8 cellular contexts compared by ENCODE assay signal in the genomic region with DNA sequence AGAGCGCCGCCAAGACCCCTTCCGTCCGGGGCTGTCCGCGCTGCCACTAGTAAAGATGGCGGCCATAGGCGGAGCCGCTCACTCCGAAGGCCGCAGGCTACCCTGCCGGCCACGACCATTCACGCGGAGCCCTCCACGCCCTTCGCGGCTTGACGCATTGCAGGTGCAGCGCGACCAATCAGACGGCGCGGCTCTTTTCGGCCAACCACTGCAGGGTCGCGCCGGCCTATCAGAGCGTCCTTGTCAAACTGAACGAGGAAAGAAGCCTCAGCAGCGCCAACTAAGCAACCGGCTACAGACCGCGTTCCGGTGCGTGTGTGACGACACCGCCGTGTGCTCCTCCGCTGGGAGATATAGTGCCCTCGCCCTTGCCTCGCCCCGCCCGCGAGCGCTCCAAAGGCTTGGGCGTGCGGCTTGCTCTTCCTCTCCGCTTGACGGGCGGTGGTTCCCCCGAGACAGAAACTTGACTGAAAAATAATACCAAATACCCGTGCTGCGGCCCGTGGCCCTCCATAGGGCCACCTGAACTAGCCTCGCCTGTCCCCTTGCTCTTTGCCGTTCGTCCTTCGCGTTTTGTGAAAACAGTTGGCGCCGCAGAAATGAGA. TPM values are rescaled to one million over a fixed set of nuclear protein-coding genes. Genes with fewer than 3 reads are reported as not detected.
DNase-seq lines count a peak whose midpoint lies in the region; TF ChIP-seq lines count a peak whose summit lies in the region.

No MANE protein-coding gene starts in this region.

- peaks cover 22% of the 10 kb centered on the region for H3K4me1 ChIP-seq in Caco-2

- no TSS peak for BruUV-seq in Caco-2 (replicated peaks; lab: Mats Ljungman, UMichigan)

- DNase-seq in Caco-2 = peak; percentile 99
- DNase-seq in GM20000 (ENCODE audit: low spot score) = peak; percentile 94
- peak; percentile 96 for DNase-seq in HT-29 (ENCODE audit: low spot score)
- peak; percentile 99 for DNase-seq in NOMO-1 treated with DMSO at 0.1 percent for 48 hours (lab: John Stamatoyannopoulos, UW; ENCODE audit: unreplicated experiment)
- DNase-seq in activated CD8-positive, alpha-beta memory T cell treated with anti-CD3 and anti-CD28 coated beads, Interleukin-2, amount 50 U/mL, for 1 hour (ENCODE audit: extremely low read depth) = peak; percentile 92
- peak; percentile 91 for DNase-seq in epidermal melanocyte (ENCODE audit: insufficient read length, low spot score)
- DNase-seq in midbrain (lab: John Stamatoyannopoulos, UW) = peak; percentile 99
- peak; percentile 95 to 97 for DNase-seq in stimulated activated CD8-positive, alpha-beta memory T cell treated with anti-CD3 and anti-CD28 coated beads, Interleukin-2, amount 100 ng/mL, for 1 hour (ENCODE audit: low read depth in 2 of 2)

- H3K27me3 Mint-ChIP-seq in Caco-2 (ENCODE audit: insufficient read depth, unreplicated experiment) = no peaks in the 10 kb centered on the region

- no peaks in the 10 kb centered on the region for H3K27me3 ChIP-seq in Caco-2 (replicated peaks; ENCODE audit: control insufficient read depth, insufficient read depth, low read length)

- no peaks in the 10 kb centered on the region for H3K9me3 ChIP-seq in Caco-2

- H3K36me3 Mint-ChIP-seq in Caco-2 (ENCODE audit: insufficient read depth, unreplicated experiment) = no peaks in the 10 kb centered on the region

- peaks cover 7% of the 10 kb centered on the region for H3K4me1 Mint-ChIP-seq in Caco-2 (ENCODE audit: low read depth, unreplicated experiment)

- no peaks in the 10 kb centered on the region for H3K9me3 Mint-ChIP-seq in Caco-2 (ENCODE audit: unreplicated experiment)

- no peak overlapping the region for H3K4me3 Mint-ChIP-seq in Caco-2 (ENCODE audit: unreplicated experiment)

- POLR2A ChIA-PET in Caco-2 (lab: Charles Lee) = interaction anchor here (0.6 to 1.8 kb wide), 10 partner anchors 14 to 1419 kb away, joined by 3 to 10 read pairs (median 6); a partner anchor contains a TSS

- peak overlapping the region; percentile 60 for H3K4me3 ChIP-seq in Caco-2 (ENCODE audit: low read depth, low read length)

- CTCF ChIA-PET in Caco-2 (lab: Charles Lee) = interaction anchor here (0.6 to 3.7 kb wide), 6 partner anchors 14 to 375 kb away, joined by 4 to 14 read pairs (median 6); no protein-coding TSS in a partner anchor

- TF ChIP-seq CTCF in Caco-2 (IDR thresholded peaks at IDR 0.05; ENCODE audit: insufficient read depth in 1 of 2, low read depth in 1 of 2, low read length in 1 of 2, severe bottlenecking in 1 of 2, unreplicated experiment in 1 of 2) = peak in 1 of 2 experiments; percentile 9
- no peak for TF ChIP-seq CTCF in GM20000 (IDR thresholded peaks at IDR 0.05; ENCODE audit: extremely low read depth, missing control alignments)

- H3K36me3 ChIP-seq in Caco-2 (ENCODE audit: control insufficient read depth, insufficient read depth, low read length) = no peaks in the 10 kb centered on the region

- no peak overlapping the region for H3K27ac Mint-ChIP-seq in Caco-2 (ENCODE audit: unreplicated experiment)

- intact Hi-C loops in Caco-2 (cut with micrococcal nuclease; ENCODE audit: unreplicated experiment) = loop anchor here (1.0 to 5.0 kb wide), 4 partner anchors 13 to 96 kb away; a partner anchor contains a TSS

RNA-seq across cellular contexts. Expression of a gene that starts 13.6 kb away (rescaled TPM):
- 405 and 437 TPM in 2 replicates for total RNA-seq in Caco-2 (2022)
- 735 and 752 TPM in 2 replicates for total RNA-seq in HT-29 (2014; rRNA removed; shearing (Covaris generic))

RNA-seq across cellular contexts. Expression of a gene that starts 51.5 kb away (rescaled TPM):
- total RNA-seq in Caco-2 (2022) = 17.1 and 18.0 TPM in 2 replicates
- total RNA-seq in HT-29 (2014; rRNA removed; shearing (Covaris generic)) = 7.0 and 10.1 TPM in 2 replicates

Comparison
In these comparisons a context has a peak if more than half of its experiments do, and no peak if none do; other contexts are left out.
1. Peak in every context shown above with its lines: DNase-seq and H3K4me3 ChIP-seq.